34 cellular contexts compared by ENCODE assay signal in genomic region chr1:116461723-116462122, GRCh38.
"Had no signal": no experiment of that assay in that cellular context is flagged by ENCODE, and none has a peak within 500 bp of the region (broad histone marks: within the 10 kb centered on the region; RNA-seq: fewer than 3 reads in every experiment).

No MANE protein-coding gene starts in this region.

- H3K36me3 ChIP-seq: MG63 had no signal

- DNase-seq: Karpas-422, Kasumi-1, MG63, MM.1S, MV-4-11, NCI-H1048, NCI-H1092, NCI-H1092 treated with DMSO at 0.1 percent for 48 hours, NCI-H1105 treated with DMSO at 0.1 percent for 48 hours, NCI-H1417, NCI-H1417 treated with DMSO at 0.1 percent for 48 hours, NCI-H1436, NCI-H1436 treated with DMSO at 0.1 percent for 48 hours, NCI-H146, NCI-H1694, NCI-H1694 treated with DMSO at 0.1 percent for 48 hours, NCI-H187, NCI-H187 treated with DMSO at 0.1 percent for 48 hours, NCI-H1930, NCI-H2029, NCI-H2029 treated with DMSO at 0.1 percent for 48 hours, NCI-H2081, NCI-H2081 treated with DMSO at 0.1 percent for 48 hours, NCI-H2107, NCI-H2171, NCI-H2171 treated with DMSO at 0.1 percent for 48 hours, NCI-H2227 treated with DMSO at 0.1 percent for 48 hours, NCI-H226, NCI-H345, NCI-H446, NCI-H446 treated with DMSO at 0.1 percent for 48 hours, NCI-H510A, NCI-H510A treated with DMSO at 0.1 percent for 48 hours had no signal

- H3K27ac ChIP-seq: KMS-11 had no signal

- H3K9me3 ChIP-seq: MG63 had no signal

- H3K4me3 ChIP-seq: MG63 had no signal
